ENCODE assay signal across 8 cellular contexts in the genomic region with DNA sequence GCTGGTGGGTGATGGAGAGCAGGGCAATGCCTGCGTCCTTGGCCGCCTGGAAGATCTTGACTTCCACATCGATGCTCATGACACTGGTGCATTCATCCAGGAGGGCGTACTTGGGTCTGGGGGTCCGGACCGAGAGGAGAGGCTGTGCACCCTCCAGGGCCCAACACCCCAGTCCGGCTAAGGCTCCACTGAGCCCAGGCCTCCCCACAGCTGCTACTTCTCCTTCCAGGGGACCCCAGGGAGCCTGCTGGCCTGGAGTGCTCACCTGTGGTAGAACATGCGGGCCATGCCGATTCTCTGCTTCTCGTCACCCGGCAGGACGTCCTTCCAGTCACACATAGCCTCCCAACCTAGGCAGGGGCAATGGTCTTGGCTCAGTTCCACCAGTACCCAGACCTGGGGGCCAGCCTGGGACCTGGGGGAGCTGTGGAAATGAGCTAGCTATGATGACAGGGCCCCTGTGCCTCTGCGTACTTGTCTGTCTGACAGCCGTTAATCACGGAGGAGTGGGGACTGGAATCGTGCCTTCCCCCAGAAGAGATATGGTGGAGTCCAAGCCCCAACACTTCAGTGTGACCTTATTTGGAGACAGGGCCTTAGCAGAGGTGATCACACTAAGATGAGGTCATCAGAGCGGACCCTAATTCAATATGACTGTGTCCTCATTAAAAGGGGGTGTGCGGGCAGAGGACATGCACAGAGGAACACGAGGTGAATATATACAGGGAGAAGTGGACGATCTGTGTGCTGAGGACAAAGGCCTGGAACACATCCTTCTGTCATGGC.
DNase-seq lines count a peak whose midpoint lies in the region; ATAC-seq, FAIRE-seq and TF ChIP-seq lines count a peak whose summit lies in the region.
"Not testable (repeated sequence)": the region's sequence is repeated elsewhere in the genome, so short reads cannot be mapped to it uniquely, and the experiment has no call there.

No MANE protein-coding gene starts in this region.

- peaks cover 0 to 16% (median 0%) of the 10 kb centered on the region in 12 donors for H3K9me3 ChIP-seq in heart left ventricle
- not testable (repeated sequence) for H3K9me3 ChIP-seq in kidney (ENCODE audit: control insufficient read depth in 1 of 2, low read length in 2 of 2)

- not testable (repeated sequence) for H3K27ac Mint-ChIP-seq in natural killer cell, type B pancreatic cell

- not testable (repeated sequence) for H3K4me1 ChIP-seq in heart left ventricle; kidney (ENCODE audit: control insufficient read depth in 1 of 2, insufficient read depth in 1 of 2, low read depth in 1 of 2, low read length in 2 of 2)

- intact Hi-C loops in heart left ventricle (cut with DNase I); kidney (cut with DNase I); natural killer cell (cut with micrococcal nuclease); sciatic nerve (cut with DNase I): not testable (repeated sequence)

- H3K27me3 Mint-ChIP-seq in natural killer cell (ENCODE audit: low read depth in 2 of 2) = peaks cover 31 to 54% of the 10 kb centered on the region in 2 donors
- not testable (repeated sequence) for H3K27me3 Mint-ChIP-seq in type B pancreatic cell

- not testable (repeated sequence) for H3K9ac ChIP-seq in kidney (ENCODE audit: low read length in 2 of 2)

- WGBS in heart left ventricle, 4 donors = 86 to 88% (median 87%) methylated on average over 20 of the region's 20 CpGs

- H3K27me3 ChIP-seq in heart left ventricle = peaks cover 18 to 50% (median 25%) of the 10 kb centered on the region in 9 donors

- ATAC-seq in heart left ventricle, natural killer cell, sciatic nerve: not testable (repeated sequence)

- peaks cover 7 to 13% of the 10 kb centered on the region in 2 donors for H3K4me1 Mint-ChIP-seq in natural killer cell
- H3K4me1 Mint-ChIP-seq in type B pancreatic cell (ENCODE audit: unreplicated experiment) = not testable (repeated sequence)

- H3K27ac ChIP-seq in heart left ventricle; kidney (ENCODE audit: low read depth in 2 of 2, low read length in 2 of 2): not testable (repeated sequence)

- H3K9me3 Mint-ChIP-seq in natural killer cell = not testable (repeated sequence)
- peaks cover 21% of the 10 kb centered on the region for H3K9me3 Mint-ChIP-seq in type B pancreatic cell

- peak; percentile 4 for DNase-seq in D341Med (ENCODE audit: low spot score)
- DNase-seq in GM20000 (ENCODE audit: low spot score) = peak; percentile 4
- DNase-seq in activated naive CD4-positive, alpha-beta T cell treated with anti-CD3 and anti-CD28 coated beads, Interleukin-2, amount 50 U/mL, for 16 hours = peak; percentile 10
- peak in 4 of 5 donors; percentile 19 to 54 (median 24) for DNase-seq in heart left ventricle
- DNase-seq in kidney = peak; percentile 82
- peak; percentile 14 for DNase-seq in natural killer cell
- DNase-seq in sciatic nerve (ENCODE audit: low spot score) = peak; percentile 51
- peak; percentile 70 for DNase-seq in type B pancreatic cell (ENCODE audit: extremely low spot score, unreplicated experiment)

- H3K4me3 Mint-ChIP-seq in natural killer cell, type B pancreatic cell: not testable (repeated sequence)

- not testable (repeated sequence) for FAIRE-seq in kidney (lab: Jason Lieb, UNC)

- not testable (repeated sequence) for TF ChIP-seq POLR2A in heart left ventricle (IDR thresholded peaks at IDR 0.05)

- not testable (repeated sequence) for H3K4me3 ChIP-seq in heart left ventricle; kidney (ENCODE audit: low read length in 2 of 2)

- not testable (repeated sequence) for H3K36me3 ChIP-seq in heart left ventricle; kidney (ENCODE audit: control insufficient read depth in 1 of 2, insufficient read depth in 2 of 2, low read length in 2 of 2)

- not testable (repeated sequence) for H3K36me3 Mint-ChIP-seq in natural killer cell, type B pancreatic cell

- not testable (repeated sequence) for TF ChIP-seq CTCF in GM20000 (IDR thresholded peaks at IDR 0.05; ENCODE audit: extremely low read depth, missing control alignments); heart left ventricle (IDR thresholded peaks at IDR 0.05); kidney (IDR thresholded peaks at IDR 0.05; ENCODE audit: borderline replicate concordance, extremely low read depth, insufficient read depth); natural killer cell (IDR thresholded peaks at IDR 0.05); type B pancreatic cell (conservative IDR thresholded peaks at IDR 0.05)

Comparison
In these comparisons a context has a peak if more than half of its experiments do, and no peak if none do; other contexts are left out.
1. DNase-seq: peak in every context shown above with its lines; median percentile 82 in kidney; 70 in type B pancreatic cell; 51 in sciatic nerve; 24 in heart left ventricle; 14 in natural killer cell; 10 in activated naive CD4-positive, alpha-beta T cell treated with anti-CD3 and anti-CD28 coated beads, Interleukin-2, amount 50 U/mL, for 16 hours; 4 in D341Med; 4 in GM20000.